8 cellular contexts compared by ENCODE assay signal in the genomic region with DNA sequence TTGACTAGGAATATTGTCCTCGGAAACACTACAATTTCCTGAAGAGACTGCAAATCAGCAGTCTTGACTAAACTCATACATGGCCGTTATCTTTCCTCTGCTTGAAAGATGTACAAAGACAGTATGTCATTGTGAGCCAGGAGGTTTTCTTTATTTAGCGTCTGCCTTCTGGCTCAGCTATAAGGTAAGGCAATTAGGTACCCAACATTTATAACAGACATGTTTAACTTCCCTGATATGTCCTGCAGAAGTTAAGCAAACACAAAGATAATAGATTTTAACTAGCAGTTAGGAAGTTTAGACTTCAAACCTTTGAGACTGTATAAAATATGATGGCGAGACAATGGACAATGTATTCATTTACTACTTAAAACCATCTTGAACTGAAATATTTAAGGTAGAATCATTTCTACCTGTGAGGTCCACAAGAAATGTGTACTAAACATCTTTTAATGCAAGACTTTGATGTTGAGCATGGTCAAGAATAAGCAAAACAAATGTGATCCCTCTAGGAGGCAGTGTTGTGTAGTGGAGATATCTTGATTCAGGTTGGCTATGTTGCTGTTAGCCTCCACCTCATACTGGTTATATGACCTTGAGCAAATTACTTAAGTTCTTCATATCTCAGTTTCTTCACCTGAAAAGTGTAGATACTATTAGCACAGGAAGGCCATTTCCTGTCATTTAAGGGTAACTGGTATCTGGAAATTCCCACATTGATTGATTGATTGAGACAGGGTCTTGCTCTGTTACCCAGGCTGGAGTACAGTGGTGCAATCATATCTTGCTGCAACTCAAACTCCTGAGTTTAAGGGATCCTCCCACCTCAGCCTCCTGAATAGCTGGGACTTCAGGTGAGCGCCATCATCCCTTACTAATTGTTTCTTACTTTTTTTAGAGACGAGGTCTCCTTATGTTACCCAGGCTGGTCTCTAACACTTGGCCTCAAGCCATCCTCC.
DNase-seq lines count a peak whose midpoint lies in the region; ATAC-seq, FAIRE-seq and TF ChIP-seq lines count a peak whose summit lies in the region.

No MANE protein-coding gene starts in this region.

- peak; percentile 48 for DNase-seq in AML-193 (lab: John Stamatoyannopoulos, UW)
- DNase-seq in HTR-8/SVneo (ENCODE audit: insufficient read length, low spot score): peak; percentile 37
- DNase-seq in RPMI7951 (ENCODE audit: low read depth): peak; percentile 53
- no peak for DNase-seq in activated T-helper 2 cell treated with anti-CD3 and anti-CD28 coated beads, Interferon-gamma antibody, Interleukin-2, Interleukin-4, amounts not matched to agents 10 μg/mL and 5 μg/mL and 100 μg/mL, durations not matched to agents 14 hours and 24 hours and 36 hours (ENCODE audit: low spot score)
- no peak for DNase-seq in activated CD4-positive, alpha-beta T cell treated with anti-CD3 and anti-CD28 coated beads for 4 hours

- no peak for TF ChIP-seq POLR2A in gastroesophageal sphincter (IDR thresholded peaks at IDR 0.05)

- H3K27ac ChIP-seq in gastroesophageal sphincter: no peak overlapping the region

- no peaks in the 10 kb centered on the region for H3K36me3 ChIP-seq in gastroesophageal sphincter

- intact Hi-C loops in activated T-helper 2 cell treated with anti-CD3 and anti-CD28 coated beads, Interferon-gamma antibody, Interleukin-2, Interleukin-4, amounts not matched to agents 10 μg/mL and 5 μg/mL and 100 μg/mL, durations not matched to agents 14 hours and 24 hours and 36 hours (cut with micrococcal nuclease): loop anchor here (2.0 to 5.0 kb wide), 3 partner anchors 38 to 392 kb away; no protein-coding TSS in a partner anchor

- no peak for TF ChIP-seq EP300 in gastroesophageal sphincter (IDR thresholded peaks at IDR 0.05)

- no peaks in the 10 kb centered on the region for H3K36me3 Mint-ChIP-seq in stimulated activated memory B cell treated with anti-CD40 and anti-IgM and Interleukin-4, amounts not matched to agents 10 μg/mL and 1 μg/mL and 100 μg/mL, for 72 hours
- H3K36me3 Mint-ChIP-seq in activated T-helper 2 cell treated with anti-CD3 and anti-CD28 coated beads, Interferon-gamma antibody, Interleukin-2, Interleukin-4, amounts not matched to agents 10 μg/mL and 5 μg/mL and 100 μg/mL, durations not matched to agents 14 hours and 24 hours and 36 hours (ENCODE audit: low read depth): no peaks in the 10 kb centered on the region

- ATAC-seq in GM18511 (IDR thresholded peaks at IDR 0.05; ENCODE audit: unreplicated experiment) (peak; percentile 82), gastroesophageal sphincter (no peak)
- ATAC-seq in stimulated activated memory B cell treated with anti-CD40 and anti-IgM and Interleukin-4, amounts not matched to agents 10 μg/mL and 1 μg/mL and 100 μg/mL, for 72 hours: peak; percentile 70

- no peaks in the 10 kb centered on the region for H3K27me3 ChIP-seq in gastroesophageal sphincter

- FAIRE-seq in HTR-8/SVneo (lab: Jason Lieb, UNC): no peak

- no peaks in the 10 kb centered on the region for H3K9me3 Mint-ChIP-seq in stimulated activated memory B cell treated with anti-CD40 and anti-IgM and Interleukin-4, amounts not matched to agents 10 μg/mL and 1 μg/mL and 100 μg/mL, for 72 hours
- no peaks in the 10 kb centered on the region for H3K9me3 Mint-ChIP-seq in activated T-helper 2 cell treated with anti-CD3 and anti-CD28 coated beads, Interferon-gamma antibody, Interleukin-2, Interleukin-4, amounts not matched to agents 10 μg/mL and 5 μg/mL and 100 μg/mL, durations not matched to agents 14 hours and 24 hours and 36 hours

- no peaks in the 10 kb centered on the region for H3K9me3 ChIP-seq in gastroesophageal sphincter

- H3K4me1 ChIP-seq in gastroesophageal sphincter: no peaks in the 10 kb centered on the region

- no peaks in the 10 kb centered on the region for H3K27me3 Mint-ChIP-seq in stimulated activated memory B cell treated with anti-CD40 and anti-IgM and Interleukin-4, amounts not matched to agents 10 μg/mL and 1 μg/mL and 100 μg/mL, for 72 hours
- no peaks in the 10 kb centered on the region for H3K27me3 Mint-ChIP-seq in activated T-helper 2 cell treated with anti-CD3 and anti-CD28 coated beads, Interferon-gamma antibody, Interleukin-2, Interleukin-4, amounts not matched to agents 10 μg/mL and 5 μg/mL and 100 μg/mL, durations not matched to agents 14 hours and 24 hours and 36 hours (ENCODE audit: low read depth)

- H3K4me3 ChIP-seq in gastroesophageal sphincter: no peak overlapping the region

- no peak overlapping the region for H3K4me3 Mint-ChIP-seq in stimulated activated memory B cell treated with anti-CD40 and anti-IgM and Interleukin-4, amounts not matched to agents 10 μg/mL and 1 μg/mL and 100 μg/mL, for 72 hours
- no peak overlapping the region for H3K4me3 Mint-ChIP-seq in activated T-helper 2 cell treated with anti-CD3 and anti-CD28 coated beads, Interferon-gamma antibody, Interleukin-2, Interleukin-4, amounts not matched to agents 10 μg/mL and 5 μg/mL and 100 μg/mL, durations not matched to agents 14 hours and 24 hours and 36 hours (ENCODE audit: low read depth)

- 72 to 74% methylated on average over 5 to 6 of the region's 6 CpGs for WGBS in gastroesophageal sphincter (ENCODE audit: low coverage in 1 of 2), 2 donors

- TF ChIP-seq CTCF in gastroesophageal sphincter (IDR thresholded peaks at IDR 0.05): peak; percentile 33 to 58 (median 52)

- H3K27ac Mint-ChIP-seq in stimulated activated memory B cell treated with anti-CD40 and anti-IgM and Interleukin-4, amounts not matched to agents 10 μg/mL and 1 μg/mL and 100 μg/mL, for 72 hours: no peak overlapping the region
- H3K27ac Mint-ChIP-seq in activated T-helper 2 cell treated with anti-CD3 and anti-CD28 coated beads, Interferon-gamma antibody, Interleukin-2, Interleukin-4, amounts not matched to agents 10 μg/mL and 5 μg/mL and 100 μg/mL, durations not matched to agents 14 hours and 24 hours and 36 hours: no peak overlapping the region

- H3K4me1 Mint-ChIP-seq in stimulated activated memory B cell treated with anti-CD40 and anti-IgM and Interleukin-4, amounts not matched to agents 10 μg/mL and 1 μg/mL and 100 μg/mL, for 72 hours: no peaks in the 10 kb centered on the region
- peaks cover 2% of the 10 kb centered on the region for H3K4me1 Mint-ChIP-seq in activated T-helper 2 cell treated with anti-CD3 and anti-CD28 coated beads, Interferon-gamma antibody, Interleukin-2, Interleukin-4, amounts not matched to agents 10 μg/mL and 5 μg/mL and 100 μg/mL, durations not matched to agents 14 hours and 24 hours and 36 hours (ENCODE audit: low read depth)

Comparison
In these comparisons a context has a peak if more than half of its experiments do, and no peak if none do; other contexts are left out.
1. DNase-seq: peak in AML-193 (2 of 2), HTR-8/SVneo (single experiment) and RPMI7951 (single experiment); none in activated T-helper 2 cell treated with anti-CD3 and anti-CD28 coated beads, Interferon-gamma antibody, Interleukin-2, Interleukin-4, amounts not matched to agents 10 μg/mL and 5 μg/mL and 100 μg/mL, durations not matched to agents 14 hours and 24 hours and 36 hours (single experiment) and activated CD4-positive, alpha-beta T cell treated with anti-CD3 and anti-CD28 coated beads for 4 hours (0 of 2).